In the genomic region with DNA sequence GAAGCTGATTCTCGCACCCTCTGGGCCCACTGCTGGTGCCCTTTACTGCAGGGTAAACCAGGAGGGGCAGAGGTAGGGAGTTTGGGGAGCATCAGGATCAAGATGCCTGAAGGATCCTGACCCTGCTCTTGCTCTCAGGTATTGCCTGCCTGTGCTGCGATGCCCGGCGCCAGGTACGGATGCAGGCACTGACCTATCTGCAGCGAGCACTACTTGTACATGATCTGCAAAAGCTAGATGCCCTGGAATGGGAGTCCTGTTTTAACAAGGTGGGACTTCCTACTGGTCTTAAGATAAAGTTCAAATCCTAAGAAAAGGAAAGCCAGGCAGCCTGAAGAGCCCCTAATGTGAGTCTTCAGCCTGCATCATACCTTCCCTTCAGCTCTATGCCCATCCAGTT, we compare ENCODE assay signal across 10 cellular contexts. TPM values are rescaled to one million over a fixed set of nuclear protein-coding genes. Genes with fewer than 3 reads are reported as not detected.
"Had no signal": no experiment of that assay in that cellular context is flagged by ENCODE, and none has a peak within 500 bp of the region (broad histone marks: within the 10 kb centered on the region; RNA-seq: fewer than 3 reads in every experiment).

No MANE protein-coding gene starts in this region.

- H3K27ac ChIP-seq: GM23248, HL-60 had no signal

- ATAC-seq: HCT116, K562 had no signal

- H2AFZ ChIP-seq: GM23248 had no signal

- H3K4me3 ChIP-seq: GM23248, HAP-1, K562 had no signal

- H3K9me3 ChIP-seq: HAP-1 had no signal

- H3K4me1 ChIP-seq: HAP-1 had no signal

- FAIRE-seq: K562 had no signal

- H3K9ac ChIP-seq: GM23248 had no signal

- DNase-seq: GOT3, H7, HFFc6, KG1 had no signal

RNA-seq across cellular contexts. Expression of a gene that starts 39.2 kb away (rescaled TPM):
- total RNA-seq: HT1080 had no signal
